In genomic region chr3:141402476-141403171, GRCh38 we compare ENCODE assay signal across 9 cellular contexts. TPM values are rescaled to one million over a fixed set of nuclear protein-coding genes. Genes with fewer than 3 reads are reported as not detected.
DNase-seq lines count a peak whose midpoint lies in the region; ATAC-seq lines count a peak whose summit lies in the region.
"Had no signal": no experiment of that assay in that cellular context is flagged by ENCODE, and none has a peak within 500 bp of the region (broad histone marks: within the 10 kb centered on the region; RNA-seq: fewer than 3 reads in every experiment).

No MANE protein-coding gene starts in this region.

- peaks cover 15 to 20% of the 10 kb centered on the region in 2 donors for H3K36me3 Mint-ChIP-seq in activated T-cell treated with anti-CD3 and anti-CD28 coated beads, Interleukin-2, amount 50 U/mL, for 72 hours (ENCODE audit: insufficient read depth in 2 of 2)

- DNase-seq in NCI-H1417 (lab: John Stamatoyannopoulos, UW), result peak; percentile 33 to 83 (median 67)
- no peak for DNase-seq in NCI-H1417 treated with DMSO at 0.1 percent for 48 hours (lab: John Stamatoyannopoulos, UW)
- peak; percentile 60 for DNase-seq in NCI-H2227 (lab: John Stamatoyannopoulos, UW; ENCODE audit: unreplicated experiment)
- DNase-seq in activated T-cell treated with anti-CD3 and anti-CD28 coated beads, Interleukin-2, amount 50 U/mL, for 72 hours, result peak; percentile 51 to 66
- peak; percentile 82 for DNase-seq in fibroblast of gingiva (ENCODE audit: low read depth)
- peak; percentile 77 for DNase-seq in myocyte (ENCODE audit: low read depth)
- DNase-seq: DND-41 had no signal

- H3K27ac Mint-ChIP-seq in activated T-cell treated with anti-CD3 and anti-CD28 coated beads, Interleukin-2, amount 50 U/mL, for 72 hours, result peak overlapping the region; percentile 87

- H3K27me3 Mint-ChIP-seq in activated T-cell treated with anti-CD3 and anti-CD28 coated beads, Interleukin-2, amount 50 U/mL, for 72 hours (ENCODE audit: low read depth), result no peaks in the 10 kb centered on the region

- H3K9me3 Mint-ChIP-seq in activated T-cell treated with anti-CD3 and anti-CD28 coated beads, Interleukin-2, amount 50 U/mL, for 72 hours, result no peaks in the 10 kb centered on the region

- H3K27ac ChIP-seq in temporal lobe (ENCODE audit: low read depth, low read length), result peak overlapping the region; percentile 93

- ATAC-seq in HG02588 (IDR thresholded peaks at IDR 0.05; ENCODE audit: unreplicated experiment), result peak; percentile 42
- ATAC-seq in activated T-cell treated with anti-CD3 and anti-CD28 coated beads, Interleukin-2, amount 50 U/mL, for 72 hours (replicated peaks in 1 of 2), result peak; percentile 78 to 80

- peak overlapping the region; percentile 77 to 91 for H3K4me3 Mint-ChIP-seq in activated T-cell treated with anti-CD3 and anti-CD28 coated beads, Interleukin-2, amount 50 U/mL, for 72 hours

- peaks cover 49% of the 10 kb centered on the region for H3K4me1 Mint-ChIP-seq in activated T-cell treated with anti-CD3 and anti-CD28 coated beads, Interleukin-2, amount 50 U/mL, for 72 hours (ENCODE audit: low read depth)

RNA-seq across cellular contexts. Expression of gene ZBTB38, which starts 34.3 kb away (rescaled TPM):
- 10 to 100 TPM; 50.7 to 82.9 TPM for total RNA-seq in activated T-cell treated with anti-CD3 and anti-CD28 coated beads, Interleukin-2, amount 50 U/mL, for 72 hours
- total RNA-seq in myocyte (103 and 108 TPM in 2 replicates), temporal lobe (117 TPM)
- polyA plus RNA-seq in myocyte (2012), result 21.9 TPM
